ENCODE assay signal across 1 cellular context in genomic region chr1:3892748-3893147, GRCh38.
TF ChIP-seq lines count a peak whose summit lies in the region.

No MANE protein-coding gene starts in this region.

TF ChIP-seq in SK-N-SH, 30 proteins besides CTCF, POLR2A, EP300 and RAD21 (continued from another document):
- TF ChIP-seq, protein P1, sequence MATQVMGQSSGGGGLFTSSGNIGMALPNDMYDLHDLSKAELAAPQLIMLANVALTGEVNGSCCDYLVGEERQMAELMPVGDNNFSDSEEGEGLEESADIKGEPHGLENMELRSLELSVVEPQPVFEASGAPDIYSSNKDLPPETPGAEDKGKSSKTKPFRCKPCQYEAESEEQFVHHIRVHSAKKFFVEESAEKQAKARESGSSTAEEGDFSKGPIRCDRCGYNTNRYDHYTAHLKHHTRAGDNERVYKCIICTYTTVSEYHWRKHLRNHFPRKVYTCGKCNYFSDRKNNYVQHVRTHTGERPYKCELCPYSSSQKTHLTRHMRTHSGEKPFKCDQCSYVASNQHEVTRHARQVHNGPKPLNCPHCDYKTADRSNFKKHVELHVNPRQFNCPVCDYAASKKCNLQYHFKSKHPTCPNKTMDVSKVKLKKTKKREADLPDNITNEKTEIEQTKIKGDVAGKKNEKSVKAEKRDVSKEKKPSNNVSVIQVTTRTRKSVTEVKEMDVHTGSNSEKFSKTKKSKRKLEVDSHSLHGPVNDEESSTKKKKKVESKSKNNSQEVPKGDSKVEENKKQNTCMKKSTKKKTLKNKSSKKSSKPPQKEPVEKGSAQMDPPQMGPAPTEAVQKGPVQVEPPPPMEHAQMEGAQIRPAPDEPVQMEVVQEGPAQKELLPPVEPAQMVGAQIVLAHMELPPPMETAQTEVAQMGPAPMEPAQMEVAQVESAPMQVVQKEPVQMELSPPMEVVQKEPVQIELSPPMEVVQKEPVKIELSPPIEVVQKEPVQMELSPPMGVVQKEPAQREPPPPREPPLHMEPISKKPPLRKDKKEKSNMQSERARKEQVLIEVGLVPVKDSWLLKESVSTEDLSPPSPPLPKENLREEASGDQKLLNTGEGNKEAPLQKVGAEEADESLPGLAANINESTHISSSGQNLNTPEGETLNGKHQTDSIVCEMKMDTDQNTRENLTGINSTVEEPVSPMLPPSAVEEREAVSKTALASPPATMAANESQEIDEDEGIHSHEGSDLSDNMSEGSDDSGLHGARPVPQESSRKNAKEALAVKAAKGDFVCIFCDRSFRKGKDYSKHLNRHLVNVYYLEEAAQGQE (IDR thresholded peaks at IDR 0.05; ENCODE audit: low read depth, low read length): no peak
- TF ChIP-seq YY1 (IDR thresholded peaks at IDR 0.05; ENCODE audit: low read depth) (no peak), FOXJ3 (CRISPR knock-in tag; IDR thresholded peaks at IDR 0.05) (no peak)
